Comparison of ENCODE assay signal across 2 cellular contexts in the genomic region with DNA sequence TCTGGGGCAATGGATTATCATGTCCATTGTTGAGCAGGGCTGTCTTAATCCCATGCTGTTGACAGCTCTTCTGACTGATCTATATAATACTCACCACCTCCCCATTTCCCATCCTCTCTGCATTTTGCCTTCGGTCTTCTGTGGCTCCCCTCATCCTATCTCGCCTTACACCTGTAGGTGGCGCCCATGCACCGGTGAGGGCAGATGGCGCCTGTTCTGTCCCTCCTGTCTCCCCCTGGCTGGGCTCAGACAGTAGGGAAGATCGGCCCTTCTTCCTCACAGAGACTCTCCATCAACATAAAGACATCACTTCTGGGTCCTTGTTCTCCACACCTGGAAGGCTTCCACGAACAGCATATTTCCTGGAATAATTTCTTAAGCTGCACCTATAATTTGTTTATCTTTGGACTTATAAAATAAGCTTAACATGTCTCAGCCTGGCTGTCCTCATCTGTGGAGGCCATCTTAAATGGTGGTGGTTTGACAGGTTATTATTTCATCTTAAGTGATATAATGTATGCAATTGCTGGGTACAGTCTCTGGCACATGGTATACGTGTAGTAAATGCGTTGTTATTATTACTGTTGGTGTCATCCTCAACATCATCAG.
TF ChIP-seq lines count a peak whose summit lies in the region.

No MANE protein-coding gene starts in this region.

TF ChIP-seq in HEK293, 187 proteins besides CTCF, POLR2A, EP300 and RAD21:
- peak; percentile 75 for TF ChIP-seq ZNF654 (tag by site-specific recombination; IDR thresholded peaks at IDR 0.05; ENCODE audit: low read depth)
- no peak for TF ChIP-seq ZNF76 (tag by site-specific recombination; IDR thresholded peaks at IDR 0.05; ENCODE audit: borderline replicate concordance, low read depth)
- TF ChIP-seq ZNF501 (tag by site-specific recombination; IDR thresholded peaks at IDR 0.05) = no peak
- no peak for TF ChIP-seq ZNF394 (tag by site-specific recombination; IDR thresholded peaks at IDR 0.05; ENCODE audit: borderline replicate concordance)
TF ChIP-seq in HEK293: peak in this region for 1.

TF ChIP-seq in H1, 55 proteins besides CTCF, POLR2A, EP300 and RAD21:
- TF ChIP-seq, protein P1, sequence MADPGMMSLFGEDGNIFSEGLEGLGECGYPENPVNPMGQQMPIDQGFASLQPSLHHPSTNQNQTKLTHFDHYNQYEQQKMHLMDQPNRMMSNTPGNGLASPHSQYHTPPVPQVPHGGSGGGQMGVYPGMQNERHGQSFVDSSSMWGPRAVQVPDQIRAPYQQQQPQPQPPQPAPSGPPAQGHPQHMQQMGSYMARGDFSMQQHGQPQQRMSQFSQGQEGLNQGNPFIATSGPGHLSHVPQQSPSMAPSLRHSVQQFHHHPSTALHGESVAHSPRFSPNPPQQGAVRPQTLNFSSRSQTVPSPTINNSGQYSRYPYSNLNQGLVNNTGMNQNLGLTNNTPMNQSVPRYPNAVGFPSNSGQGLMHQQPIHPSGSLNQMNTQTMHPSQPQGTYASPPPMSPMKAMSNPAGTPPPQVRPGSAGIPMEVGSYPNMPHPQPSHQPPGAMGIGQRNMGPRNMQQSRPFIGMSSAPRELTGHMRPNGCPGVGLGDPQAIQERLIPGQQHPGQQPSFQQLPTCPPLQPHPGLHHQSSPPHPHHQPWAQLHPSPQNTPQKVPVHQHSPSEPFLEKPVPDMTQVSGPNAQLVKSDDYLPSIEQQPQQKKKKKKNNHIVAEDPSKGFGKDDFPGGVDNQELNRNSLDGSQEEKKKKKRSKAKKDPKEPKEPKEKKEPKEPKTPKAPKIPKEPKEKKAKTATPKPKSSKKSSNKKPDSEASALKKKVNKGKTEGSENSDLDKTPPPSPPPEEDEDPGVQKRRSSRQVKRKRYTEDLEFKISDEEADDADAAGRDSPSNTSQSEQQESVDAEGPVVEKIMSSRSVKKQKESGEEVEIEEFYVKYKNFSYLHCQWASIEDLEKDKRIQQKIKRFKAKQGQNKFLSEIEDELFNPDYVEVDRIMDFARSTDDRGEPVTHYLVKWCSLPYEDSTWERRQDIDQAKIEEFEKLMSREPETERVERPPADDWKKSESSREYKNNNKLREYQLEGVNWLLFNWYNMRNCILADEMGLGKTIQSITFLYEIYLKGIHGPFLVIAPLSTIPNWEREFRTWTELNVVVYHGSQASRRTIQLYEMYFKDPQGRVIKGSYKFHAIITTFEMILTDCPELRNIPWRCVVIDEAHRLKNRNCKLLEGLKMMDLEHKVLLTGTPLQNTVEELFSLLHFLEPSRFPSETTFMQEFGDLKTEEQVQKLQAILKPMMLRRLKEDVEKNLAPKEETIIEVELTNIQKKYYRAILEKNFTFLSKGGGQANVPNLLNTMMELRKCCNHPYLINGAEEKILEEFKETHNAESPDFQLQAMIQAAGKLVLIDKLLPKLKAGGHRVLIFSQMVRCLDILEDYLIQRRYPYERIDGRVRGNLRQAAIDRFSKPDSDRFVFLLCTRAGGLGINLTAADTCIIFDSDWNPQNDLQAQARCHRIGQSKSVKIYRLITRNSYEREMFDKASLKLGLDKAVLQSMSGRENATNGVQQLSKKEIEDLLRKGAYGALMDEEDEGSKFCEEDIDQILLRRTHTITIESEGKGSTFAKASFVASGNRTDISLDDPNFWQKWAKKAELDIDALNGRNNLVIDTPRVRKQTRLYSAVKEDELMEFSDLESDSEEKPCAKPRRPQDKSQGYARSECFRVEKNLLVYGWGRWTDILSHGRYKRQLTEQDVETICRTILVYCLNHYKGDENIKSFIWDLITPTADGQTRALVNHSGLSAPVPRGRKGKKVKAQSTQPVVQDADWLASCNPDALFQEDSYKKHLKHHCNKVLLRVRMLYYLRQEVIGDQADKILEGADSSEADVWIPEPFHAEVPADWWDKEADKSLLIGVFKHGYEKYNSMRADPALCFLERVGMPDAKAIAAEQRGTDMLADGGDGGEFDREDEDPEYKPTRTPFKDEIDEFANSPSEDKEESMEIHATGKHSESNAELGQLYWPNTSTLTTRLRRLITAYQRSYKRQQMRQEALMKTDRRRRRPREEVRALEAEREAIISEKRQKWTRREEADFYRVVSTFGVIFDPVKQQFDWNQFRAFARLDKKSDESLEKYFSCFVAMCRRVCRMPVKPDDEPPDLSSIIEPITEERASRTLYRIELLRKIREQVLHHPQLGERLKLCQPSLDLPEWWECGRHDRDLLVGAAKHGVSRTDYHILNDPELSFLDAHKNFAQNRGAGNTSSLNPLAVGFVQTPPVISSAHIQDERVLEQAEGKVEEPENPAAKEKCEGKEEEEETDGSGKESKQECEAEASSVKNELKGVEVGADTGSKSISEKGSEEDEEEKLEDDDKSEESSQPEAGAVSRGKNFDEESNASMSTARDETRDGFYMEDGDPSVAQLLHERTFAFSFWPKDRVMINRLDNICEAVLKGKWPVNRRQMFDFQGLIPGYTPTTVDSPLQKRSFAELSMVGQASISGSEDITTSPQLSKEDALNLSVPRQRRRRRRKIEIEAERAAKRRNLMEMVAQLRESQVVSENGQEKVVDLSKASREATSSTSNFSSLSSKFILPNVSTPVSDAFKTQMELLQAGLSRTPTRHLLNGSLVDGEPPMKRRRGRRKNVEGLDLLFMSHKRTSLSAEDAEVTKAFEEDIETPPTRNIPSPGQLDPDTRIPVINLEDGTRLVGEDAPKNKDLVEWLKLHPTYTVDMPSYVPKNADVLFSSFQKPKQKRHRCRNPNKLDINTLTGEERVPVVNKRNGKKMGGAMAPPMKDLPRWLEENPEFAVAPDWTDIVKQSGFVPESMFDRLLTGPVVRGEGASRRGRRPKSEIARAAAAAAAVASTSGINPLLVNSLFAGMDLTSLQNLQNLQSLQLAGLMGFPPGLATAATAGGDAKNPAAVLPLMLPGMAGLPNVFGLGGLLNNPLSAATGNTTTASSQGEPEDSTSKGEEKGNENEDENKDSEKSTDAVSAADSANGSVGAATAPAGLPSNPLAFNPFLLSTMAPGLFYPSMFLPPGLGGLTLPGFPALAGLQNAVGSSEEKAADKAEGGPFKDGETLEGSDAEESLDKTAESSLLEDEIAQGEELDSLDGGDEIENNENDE (IDR thresholded peaks at IDR 0.05; ENCODE audit: insufficient replicate concordance, low read length) = no peak
- TF ChIP-seq YY1 (IDR thresholded peaks at IDR 0.05; ENCODE audit: low read depth, low read length) (0 out of 2 replicates have a peak, but pooled peaks have one; percentile 24), SIX5 (IDR thresholded peaks at IDR 0.05; ENCODE audit: low read depth, low read length) (no peak), CBX8 (IDR thresholded peaks at IDR 0.05; ENCODE audit: borderline replicate concordance, low read depth, low read length) (no peak)
- TF ChIP-seq, protein P2, sequence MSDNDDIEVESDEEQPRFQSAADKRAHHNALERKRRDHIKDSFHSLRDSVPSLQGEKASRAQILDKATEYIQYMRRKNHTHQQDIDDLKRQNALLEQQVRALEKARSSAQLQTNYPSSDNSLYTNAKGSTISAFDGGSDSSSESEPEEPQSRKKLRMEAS (IDR thresholded peaks at IDR 0.05) = 0 out of 2 replicates have a peak, but pooled peaks have one; percentile 24
